ENCODE assay signal across 1 cellular context in the genomic region with DNA sequence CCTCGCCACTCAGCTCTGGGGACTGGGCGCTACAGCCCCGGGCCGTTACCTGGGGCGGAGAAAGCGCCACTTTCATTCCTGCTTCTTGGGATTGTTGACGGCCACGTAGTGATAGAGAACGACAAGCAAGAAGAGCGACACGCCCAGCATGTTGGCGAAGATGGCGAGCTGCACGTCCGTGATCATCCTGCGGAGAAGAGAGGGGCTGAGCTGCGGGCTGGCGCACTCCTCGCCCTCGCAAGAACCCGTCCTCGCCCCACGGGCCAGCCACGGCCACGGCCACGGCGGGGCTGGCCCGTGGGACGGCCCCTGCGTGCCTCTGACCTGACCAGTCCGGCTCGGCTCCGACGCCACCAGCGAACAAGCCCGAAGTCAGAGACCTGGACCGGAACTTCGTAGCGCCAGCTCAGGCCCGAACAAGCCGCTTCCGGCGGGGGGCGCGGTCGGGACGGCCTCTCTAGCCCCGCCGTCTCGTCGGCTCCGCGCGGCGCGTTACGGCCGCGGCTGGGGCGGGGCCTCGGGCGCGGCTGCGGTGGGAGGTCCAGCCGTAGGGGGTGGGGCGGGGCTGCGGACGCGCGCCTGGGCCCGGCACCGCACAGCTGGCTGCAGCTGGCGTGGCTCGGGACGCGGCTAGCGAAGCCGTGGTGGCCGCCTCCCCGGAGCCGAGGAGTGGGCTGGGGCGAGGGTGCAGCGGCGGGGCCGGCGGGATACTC.
A peak's percentile ranks its signal among the peaks of the same experiment; 100 is the strongest.
TF ChIP-seq lines count a peak whose summit lies in the region.

Gene OST4, minus strand, starts transcription at position 378 of the 713 bp plus-strand sequence.

TF ChIP-seq in HepG2, 621 proteins besides CTCF, POLR2A, EP300 and RAD21 (continued from another document and continues in another):
- TF ChIP-seq ZNF431 (CRISPR knock-in tag; IDR thresholded peaks at IDR 0.05; ENCODE audit: borderline replicate concordance, low read depth) (no peak), NR0B2 (CRISPR knock-in tag; IDR thresholded peaks at IDR 0.05) (no peak; the same call in 1 of the 2 replicates), ZNF441 (CRISPR knock-in tag; IDR thresholded peaks at IDR 0.05; ENCODE audit: borderline replicate concordance) (no peak), MXD1 (CRISPR knock-in tag; IDR thresholded peaks at IDR 0.05) (peak; percentile 43), ZNF878 (CRISPR knock-in tag; IDR thresholded peaks at IDR 0.05) (no peak), ZKSCAN1 (IDR thresholded peaks at IDR 0.05; ENCODE audit: low read length) (no peak), MAX (IDR thresholded peaks at IDR 0.05) (peak; percentile 89), SP140L (CRISPR knock-in tag; IDR thresholded peaks at IDR 0.05; ENCODE audit: borderline replicate concordance) (no peak), KLF11 (CRISPR knock-in tag; IDR thresholded peaks at IDR 0.05) (peak; percentile 44; the same call in 1 of the 2 replicates), ARHGAP35 (CRISPR knock-in tag; IDR thresholded peaks at IDR 0.05; ENCODE audit: borderline replicate concordance) (no peak; the same call in 1 of the 2 replicates), RARG (CRISPR knock-in tag; IDR thresholded peaks at IDR 0.05; ENCODE audit: low read depth) (no peak), PITX1 (CRISPR knock-in tag; IDR thresholded peaks at IDR 0.05) (peak; percentile 48; the same call in 1 of the 2 replicates), PRPF4 (IDR thresholded peaks at IDR 0.05; ENCODE audit: low read depth, low read length, poor library complexity, severe bottlenecking) (no peak), CREBL2 (CRISPR knock-in tag; IDR thresholded peaks at IDR 0.05; ENCODE audit: borderline replicate concordance) (peak; percentile 80; the same call in 1 of the 2 replicates), POGZ (CRISPR knock-in tag; IDR thresholded peaks at IDR 0.05) (peak; percentile 64), ZNF572 (CRISPR knock-in tag; IDR thresholded peaks at IDR 0.05) (no peak), KLF15 (CRISPR knock-in tag; IDR thresholded peaks at IDR 0.05; ENCODE audit: borderline replicate concordance) (0 out of 2 replicates have a peak, but pooled peaks have one; percentile 23), ZNF101 (CRISPR knock-in tag; IDR thresholded peaks at IDR 0.05; ENCODE audit: borderline replicate concordance, low read depth) (no peak), GPN1 (CRISPR knock-in tag; IDR thresholded peaks at IDR 0.05; ENCODE audit: borderline replicate concordance) (0 out of 2 replicates have a peak, but pooled peaks have one; percentile 22), ZSCAN25 (CRISPR knock-in tag; IDR thresholded peaks at IDR 0.05) (0 out of 2 replicates have a peak, but pooled peaks have one; percentile 6), NONO (IDR thresholded peaks at IDR 0.05) (no peak), NONO (CRISPR knock-in tag; conservative IDR thresholded peaks at IDR 0.05) (peak; percentile 80), ZNF563 (CRISPR knock-in tag; IDR thresholded peaks at IDR 0.05) (peak; percentile 90; the same call in 1 of the 2 replicates), ZEB1 (IDR thresholded peaks at IDR 0.05; ENCODE audit: insufficient replicate concordance, low read depth) (no peak), HNRNPUL1 (IDR thresholded peaks at IDR 0.05; ENCODE audit: low read depth, low read length) (no peak), ZNF678 (CRISPR knock-in tag; IDR thresholded peaks at IDR 0.05) (no peak; the same call in 1 of the 2 replicates), GMEB1 (CRISPR knock-in tag; IDR thresholded peaks at IDR 0.05; ENCODE audit: borderline replicate concordance) (peak; percentile 92), ZGPAT (CRISPR knock-in tag; IDR thresholded peaks at IDR 0.05) (peak; percentile 85; the same call in 1 of the 2 replicates), ZNF530 (CRISPR knock-in tag; IDR thresholded peaks at IDR 0.05; ENCODE audit: low read depth) (no peak), ZBTB49 (CRISPR knock-in tag; IDR thresholded peaks at IDR 0.05; ENCODE audit: borderline replicate concordance) (no peak), SMAD1 (CRISPR knock-in tag; IDR thresholded peaks at IDR 0.05; ENCODE audit: borderline replicate concordance, low read depth) (0 out of 2 replicates have a peak, but pooled peaks have one; percentile 21), SRF (IDR thresholded peaks at IDR 0.05; ENCODE audit: low read depth, low read length) (peak; percentile 28; the same call in 1 of the 2 replicates), ADNP (CRISPR knock-in tag; IDR thresholded peaks at IDR 0.05) (no peak), ZNF331 (CRISPR knock-in tag; IDR thresholded peaks at IDR 0.05) (peak; percentile 85), ZMYM3 (CRISPR knock-in tag; IDR thresholded peaks at IDR 0.05) (no peak), ZSCAN5A (CRISPR knock-in tag; IDR thresholded peaks at IDR 0.05; ENCODE audit: borderline replicate concordance) (no peak), NFIC (IDR thresholded peaks at IDR 0.05; ENCODE audit: low read length) (no peak), SCMH1 (CRISPR knock-in tag; IDR thresholded peaks at IDR 0.05; ENCODE audit: borderline replicate concordance) (no peak), FOXC1 (CRISPR knock-in tag; IDR thresholded peaks at IDR 0.05; ENCODE audit: borderline replicate concordance) (no peak)
- TF ChIP-seq, protein P1, sequence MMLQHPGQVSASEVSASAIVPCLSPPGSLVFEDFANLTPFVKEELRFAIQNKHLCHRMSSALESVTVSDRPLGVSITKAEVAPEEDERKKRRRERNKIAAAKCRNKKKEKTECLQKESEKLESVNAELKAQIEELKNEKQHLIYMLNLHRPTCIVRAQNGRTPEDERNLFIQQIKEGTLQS (CRISPR knock-in tag; IDR thresholded peaks at IDR 0.05), result no peak
- TF ChIP-seq, protein P2, sequence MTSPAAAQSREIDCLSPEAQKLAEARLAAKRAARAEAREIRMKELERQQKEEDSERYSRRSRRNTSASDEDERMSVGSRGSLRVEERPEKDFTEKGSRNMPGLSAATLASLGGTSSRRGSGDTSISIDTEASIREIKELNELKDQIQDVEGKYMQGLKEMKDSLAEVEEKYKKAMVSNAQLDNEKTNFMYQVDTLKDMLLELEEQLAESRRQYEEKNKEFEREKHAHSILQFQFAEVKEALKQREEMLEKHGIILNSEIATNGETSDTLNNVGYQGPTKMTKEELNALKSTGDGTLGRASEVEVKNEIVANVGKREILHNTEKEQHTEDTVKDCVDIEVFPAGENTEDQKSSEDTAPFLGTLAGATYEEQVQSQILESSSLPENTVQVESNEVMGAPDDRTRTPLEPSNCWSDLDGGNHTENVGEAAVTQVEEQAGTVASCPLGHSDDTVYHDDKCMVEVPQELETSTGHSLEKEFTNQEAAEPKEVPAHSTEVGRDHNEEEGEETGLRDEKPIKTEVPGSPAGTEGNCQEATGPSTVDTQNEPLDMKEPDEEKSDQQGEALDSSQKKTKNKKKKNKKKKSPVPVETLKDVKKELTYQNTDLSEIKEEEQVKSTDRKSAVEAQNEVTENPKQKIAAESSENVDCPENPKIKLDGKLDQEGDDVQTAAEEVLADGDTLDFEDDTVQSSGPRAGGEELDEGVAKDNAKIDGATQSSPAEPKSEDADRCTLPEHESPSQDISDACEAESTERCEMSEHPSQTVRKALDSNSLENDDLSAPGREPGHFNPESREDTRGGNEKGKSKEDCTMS (CRISPR knock-in tag; conservative IDR thresholded peaks at IDR 0.05), result no peak
- TF ChIP-seq, protein P3, sequence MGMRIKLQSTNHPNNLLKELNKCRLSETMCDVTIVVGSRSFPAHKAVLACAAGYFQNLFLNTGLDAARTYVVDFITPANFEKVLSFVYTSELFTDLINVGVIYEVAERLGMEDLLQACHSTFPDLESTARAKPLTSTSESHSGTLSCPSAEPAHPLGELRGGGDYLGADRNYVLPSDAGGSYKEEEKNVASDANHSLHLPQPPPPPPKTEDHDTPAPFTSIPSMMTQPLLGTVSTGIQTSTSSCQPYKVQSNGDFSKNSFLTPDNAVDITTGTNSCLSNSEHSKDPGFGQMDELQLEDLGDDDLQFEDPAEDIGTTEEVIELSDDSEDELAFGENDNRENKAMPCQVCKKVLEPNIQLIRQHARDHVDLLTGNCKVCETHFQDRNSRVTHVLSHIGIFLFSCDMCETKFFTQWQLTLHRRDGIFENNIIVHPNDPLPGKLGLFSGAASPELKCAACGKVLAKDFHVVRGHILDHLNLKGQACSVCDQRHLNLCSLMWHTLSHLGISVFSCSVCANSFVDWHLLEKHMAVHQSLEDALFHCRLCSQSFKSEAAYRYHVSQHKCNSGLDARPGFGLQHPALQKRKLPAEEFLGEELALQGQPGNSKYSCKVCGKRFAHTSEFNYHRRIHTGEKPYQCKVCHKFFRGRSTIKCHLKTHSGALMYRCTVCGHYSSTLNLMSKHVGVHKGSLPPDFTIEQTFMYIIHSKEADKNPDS (CRISPR knock-in tag; IDR thresholded peaks at IDR 0.05), result no peak
- TF ChIP-seq, protein P4, sequence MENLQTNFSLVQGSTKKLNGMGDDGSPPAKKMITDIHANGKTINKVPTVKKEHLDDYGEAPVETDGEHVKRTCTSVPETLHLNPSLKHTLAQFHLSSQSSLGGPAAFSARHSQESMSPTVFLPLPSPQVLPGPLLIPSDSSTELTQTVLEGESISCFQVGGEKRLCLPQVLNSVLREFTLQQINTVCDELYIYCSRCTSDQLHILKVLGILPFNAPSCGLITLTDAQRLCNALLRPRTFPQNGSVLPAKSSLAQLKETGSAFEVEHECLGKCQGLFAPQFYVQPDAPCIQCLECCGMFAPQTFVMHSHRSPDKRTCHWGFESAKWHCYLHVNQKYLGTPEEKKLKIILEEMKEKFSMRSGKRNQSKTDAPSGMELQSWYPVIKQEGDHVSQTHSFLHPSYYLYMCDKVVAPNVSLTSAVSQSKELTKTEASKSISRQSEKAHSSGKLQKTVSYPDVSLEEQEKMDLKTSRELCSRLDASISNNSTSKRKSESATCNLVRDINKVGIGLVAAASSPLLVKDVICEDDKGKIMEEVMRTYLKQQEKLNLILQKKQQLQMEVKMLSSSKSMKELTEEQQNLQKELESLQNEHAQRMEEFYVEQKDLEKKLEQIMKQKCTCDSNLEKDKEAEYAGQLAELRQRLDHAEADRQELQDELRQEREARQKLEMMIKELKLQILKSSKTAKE (CRISPR knock-in tag; IDR thresholded peaks at IDR 0.05; ENCODE audit: borderline replicate concordance), result no peak
